Comparison of ENCODE assay signal across 19 cellular contexts in the genomic region with DNA sequence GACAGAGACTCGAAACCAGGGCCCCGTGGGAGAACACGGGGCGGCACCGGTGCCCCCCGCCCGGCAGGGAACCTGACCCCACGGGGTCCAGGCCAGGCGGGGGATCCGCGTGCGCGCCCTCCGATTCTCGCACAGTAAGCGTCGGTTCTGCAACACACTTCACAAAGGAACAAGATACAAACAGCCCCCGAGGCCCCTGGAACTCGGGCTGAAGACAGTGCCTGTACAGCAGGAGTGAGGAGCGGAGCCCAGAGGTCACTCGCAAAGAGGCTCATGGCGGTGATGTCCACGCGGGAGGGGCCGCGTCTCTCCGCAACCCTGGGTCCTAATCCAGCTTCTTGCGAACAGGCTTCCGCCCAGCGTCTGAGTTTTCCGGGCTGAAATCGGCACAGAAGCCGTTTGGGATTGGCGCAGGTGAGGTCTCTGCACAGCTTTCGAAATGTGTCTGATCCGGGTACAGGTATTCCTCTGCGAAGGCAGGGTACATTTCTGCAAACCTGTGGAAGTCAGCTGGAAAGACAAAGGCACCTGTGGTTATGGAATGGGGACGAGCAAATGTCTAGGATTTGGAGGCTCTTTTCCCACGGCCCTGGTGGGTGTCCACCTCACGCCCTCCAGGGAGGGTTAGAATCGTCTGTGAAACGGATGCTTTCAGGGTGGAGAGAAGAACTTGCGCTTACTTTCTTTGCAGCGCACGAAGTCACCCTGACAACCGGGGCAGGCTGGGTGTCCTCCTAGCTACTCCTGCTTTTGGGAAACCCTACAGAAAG. TPM values are rescaled to one million over a fixed set of nuclear protein-coding genes. Genes with fewer than 3 reads are reported as not detected.
"Had no signal": no experiment of that assay in that cellular context is flagged by ENCODE, and none has a peak within 500 bp of the region (broad histone marks: within the 10 kb centered on the region; RNA-seq: fewer than 3 reads in every experiment).

No MANE protein-coding gene starts in this region.

- DNase-seq: activated CD4-positive, alpha-beta T cell treated with anti-CD3 and anti-CD28 coated beads, Interleukin-2, amount 50 U/mL, for 1 hour; activated CD8-positive, alpha-beta memory T cell treated with anti-CD3 and anti-CD28 coated beads, Interleukin-2, amount 50 U/mL, for 4 hours; activated naive CD4-positive, alpha-beta T cell treated with anti-CD3 and anti-CD28 coated beads, Interleukin-2, amount 50 U/mL, for 16 hours; adrenal gland; effector CD4-positive, alpha-beta T cell; gastrocnemius medialis; mesenchymal stem cell; stimulated activated CD4-positive, alpha-beta T cell treated with anti-CD3 and anti-CD28 coated beads, Interleukin-2, amount 100 ng/mL, for 24 hours; stimulated activated naive CD8-positive, alpha-beta T cell treated with anti-CD3 and anti-CD28 coated beads, Interleukin-15, Interleukin-2, amounts not matched to agents 100 U/mL and 50 U/mL, for 24 hours; substantia nigra had no signal

- H3K4me3 Mint-ChIP-seq: naive thymus-derived CD8-positive, alpha-beta T cell; T-helper 1 cell treated with Interleukin-12 subunit alpha and Interleukin-12 subunit beta and Interleukin-4 antibody, amounts not matched to agents 30 μg/mL and 1 μg/mL, for 36 hours had no signal

- H3K27me3 ChIP-seq: adrenal gland, neutrophil, tibial artery had no signal

- H3K4me3 ChIP-seq: adrenal gland, gastrocnemius medialis, tibial artery had no signal

- H3K4me1 ChIP-seq: adrenal gland, gastrocnemius medialis, parathyroid adenoma, tibial artery had no signal

- H3K36me3 ChIP-seq: gastrocnemius medialis had no signal

- H3K9me3 ChIP-seq: adrenal gland, gastrocnemius medialis, neutrophil, tibial artery had no signal

- ATAC-seq: esophagus mucosa; gastrocnemius medialis; naive thymus-derived CD8-positive, alpha-beta T cell; stimulated activated naive CD8-positive, alpha-beta T cell treated with anti-CD3 and anti-CD28 coated beads, Interleukin-15, Interleukin-2, amounts not matched to agents 100 U/mL and 50 U/mL, for 24 hours had no signal

- H3K27ac ChIP-seq: adrenal gland, gastrocnemius medialis, parathyroid adenoma, tibial artery had no signal

- H3K4me1 Mint-ChIP-seq: naive thymus-derived CD8-positive, alpha-beta T cell had no signal

- H3K9me3 Mint-ChIP-seq: naive thymus-derived CD8-positive, alpha-beta T cell had no signal

RNA-seq across cellular contexts. Expression of a gene that starts 18.3 kb away (rescaled TPM):
- total RNA-seq: adrenal gland, bronchial epithelial cell, gastrocnemius medialis, kidney epithelial cell, liver had no signal
- polyA plus RNA-seq: liver had no signal
